8 cellular contexts compared by ENCODE assay signal in genomic region chr13:111429064-111429558, GRCh38.
DNase-seq lines count a peak whose midpoint lies in the region; ATAC-seq, FAIRE-seq and TF ChIP-seq lines count a peak whose summit lies in the region.

No MANE protein-coding gene starts in this region.

- no peak for FAIRE-seq in A549 (lab: Jason Lieb, UNC)

- WGBS in A549 (ENCODE audit: missing lambda C conversion rate), result 24% methylated on average over 10 of the region's 12 CpGs

- H3K4me1 ChIP-seq in A549, result no peaks in the 10 kb centered on the region
- no peaks in the 10 kb centered on the region for H3K4me1 ChIP-seq in colonic mucosa

- DNase-seq in A549 (ENCODE audit: low read depth in 1 of 2, low spot score in 1 of 2), result peak; percentile 29 to 48
- peak; percentile 29 for DNase-seq in GM12865 (ENCODE audit: low read depth)
- DNase-seq in SK-N-DZ (ENCODE audit: low spot score), result peak; percentile 6
- DNase-seq in colonic mucosa, result peak; percentile 53
- DNase-seq in mesothelial cell of epicardium (ENCODE audit: low spot score in 2 of 2, unreplicated experiment in 2 of 2), result no peak
- DNase-seq in NCI-H2107 (lab: John Stamatoyannopoulos, UW), result no peak
- DNase-seq in GOT3 (lab: John Stamatoyannopoulos, UW), result no peak

- H3K4me3 ChIP-seq in A549 (no peak overlapping the region), GM12865 (ENCODE audit: low read depth, low read length) (no peak overlapping the region), colonic mucosa (no peak overlapping the region)

- no peaks in the 10 kb centered on the region for H3K4me1 Mint-ChIP-seq in mesothelial cell of epicardium

- POLR2A ChIA-PET in A549 (lab: Yijun Ruan, JAX), result no interaction called here

- no peak for TF ChIP-seq EP300 in A549 (IDR thresholded peaks at IDR 0.05)

- peaks cover 49% of the 10 kb centered on the region for H3K27me3 Mint-ChIP-seq in mesothelial cell of epicardium (ENCODE audit: low read depth)

- TF ChIP-seq POLR2A in A549 (IDR thresholded peaks at IDR 0.05; ENCODE audit: low read length), result no peak

- H3K27ac ChIP-seq in A549, result no peak overlapping the region
- H3K27ac ChIP-seq in colonic mucosa, result no peak overlapping the region

- H3K36me3 ChIP-seq in colonic mucosa, result no peaks in the 10 kb centered on the region

- H3K27me3 ChIP-seq in colonic mucosa, result no peaks in the 10 kb centered on the region

- 0 out of 3 replicates have a peak overlapping the region, but pooled peaks have one; percentile 43 for H3K4me2 ChIP-seq in A549

- CTCF ChIA-PET in A549 (lab: Yijun Ruan, JAX), result interaction anchor here (0.9 to 1.8 kb wide), 5 partner anchors 8 to 1015 kb away, joined by 4 to 7 read pairs (median 4); no protein-coding TSS in a partner anchor

- no peak overlapping the region for H3K9ac ChIP-seq in colonic mucosa (ENCODE audit: low read depth in 2 of 2, low read length in 2 of 2)

- H3K9me3 ChIP-seq in A549 (no peaks in the 10 kb centered on the region), colonic mucosa (no peaks in the 10 kb centered on the region)

- H3K27ac Mint-ChIP-seq in mesothelial cell of epicardium, result no peak overlapping the region

- H3K9me3 Mint-ChIP-seq in mesothelial cell of epicardium, result peaks cover 5% of the 10 kb centered on the region

- intact Hi-C loops in colonic mucosa (cut with DNase I), result no loop called here

- peak; percentile 27; the same call in 2 of the 3 replicates for TF ChIP-seq CTCF in A549 (IDR thresholded peaks at IDR 0.05)
- TF ChIP-seq CTCF in GM12865 (IDR thresholded peaks at IDR 0.05; ENCODE audit: insufficient read depth, low read depth, low read length, missing control alignments), result peak; percentile 49
- peak; percentile 41 for TF ChIP-seq CTCF in colonic mucosa (IDR thresholded peaks at IDR 0.05)
- peak; percentile 78 for TF ChIP-seq CTCF in mesothelial cell of epicardium (IDR thresholded peaks at IDR 0.05; ENCODE audit: unreplicated experiment)

- peak overlapping the region; percentile 34 for H3K4me3 Mint-ChIP-seq in mesothelial cell of epicardium

- no peak; a peak in 1 of 5 replicates for TF ChIP-seq RAD21 in A549 (conservative IDR thresholded peaks at IDR 0.05 in 1 of 2, IDR thresholded peaks at IDR 0.05 in 1 of 2)

- ATAC-seq in A549 (peak; percentile 87 to 93), HG03571 (IDR thresholded peaks at IDR 0.05; ENCODE audit: unreplicated experiment) (peak; percentile 82)

- no peaks in the 10 kb centered on the region for H3K36me3 Mint-ChIP-seq in mesothelial cell of epicardium

TF ChIP-seq in A549, 52 proteins besides CTCF, POLR2A, EP300 and RAD21:
- TF ChIP-seq MYC (IDR thresholded peaks at IDR 0.05; ENCODE audit: borderline replicate concordance, low read length) (no peak), CBX2 (IDR thresholded peaks at IDR 0.05; ENCODE audit: borderline replicate concordance, low read depth) (no peak), HOXB5 (CRISPR knock-in tag; IDR thresholded peaks at IDR 0.05) (no peak), REST (IDR thresholded peaks at IDR 0.05) (no peak), TFCP2L1 (CRISPR knock-in tag; IDR thresholded peaks at IDR 0.05) (no peak), HOXA7 (CRISPR knock-in tag; IDR thresholded peaks at IDR 0.05) (no peak), HOXB13 (CRISPR knock-in tag; IDR thresholded peaks at IDR 0.05; ENCODE audit: low read depth) (no peak), JUNB (IDR thresholded peaks at IDR 0.05) (no peak), CBX8 (IDR thresholded peaks at IDR 0.05) (no peak), ZC3H11A (IDR thresholded peaks at IDR 0.05) (no peak), USF2 (IDR thresholded peaks at IDR 0.05) (no peak), HMGXB4 (CRISPR knock-in tag; IDR thresholded peaks at IDR 0.05; ENCODE audit: borderline replicate concordance) (no peak), NPAS2 (CRISPR knock-in tag; IDR thresholded peaks at IDR 0.05; ENCODE audit: borderline replicate concordance) (no peak), TP53 (CRISPR knock-in tag; IDR thresholded peaks at IDR 0.05) (no peak), FOSB (CRISPR knock-in tag; IDR thresholded peaks at IDR 0.05) (no peak), MAZ (IDR thresholded peaks at IDR 0.05; ENCODE audit: borderline replicate concordance, low read depth, low read length) (no peak), RNF2 (IDR thresholded peaks at IDR 0.05; ENCODE audit: borderline replicate concordance, low read depth) (no peak), CEBPB (IDR thresholded peaks at IDR 0.05) (no peak), ZFP36 (IDR thresholded peaks at IDR 0.05; ENCODE audit: borderline replicate concordance, partially characterized antibody) (no peak), KDM5A (IDR thresholded peaks at IDR 0.05) (no peak)

Comparison
In these comparisons a context has a peak if more than half of its experiments do, and no peak if none do; other contexts are left out.
1. DNase-seq: peak in A549 (2 of 2), GM12865 (single experiment), SK-N-DZ (single experiment) and colonic mucosa (single experiment); none in mesothelial cell of epicardium (0 of 2), NCI-H2107 (single experiment) and GOT3 (single experiment).
2. CTCF ChIP-seq: peak in every context shown above with its lines; median percentile 78 in mesothelial cell of epicardium; 49 in GM12865; 41 in colonic mucosa; 27 in A549.